Comparison of ENCODE assay signal across 13 cellular contexts in the genomic region with DNA sequence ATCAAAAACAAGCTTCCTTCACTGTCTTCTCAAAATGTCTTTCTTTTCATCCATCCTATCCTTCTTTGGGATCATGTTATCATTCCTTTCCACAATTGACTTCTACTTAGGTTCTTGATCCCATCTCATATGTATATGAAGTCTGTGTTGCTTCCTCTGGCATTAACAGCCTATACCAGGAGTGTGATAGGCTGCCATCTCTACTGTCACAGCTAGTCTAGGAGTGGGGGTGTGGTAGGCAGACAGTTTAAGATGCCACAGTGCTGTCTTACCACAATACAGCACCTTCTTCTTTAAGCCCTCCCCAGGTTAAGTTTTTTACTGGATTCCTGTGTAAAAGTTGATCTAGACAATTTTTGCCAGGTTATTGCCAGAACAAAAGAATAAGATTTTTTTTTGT. TPM values are rescaled to one million over a fixed set of nuclear protein-coding genes. Genes with fewer than 3 reads are reported as not detected.
"Had no signal": no experiment of that assay in that cellular context is flagged by ENCODE, and none has a peak within 500 bp of the region (broad histone marks: within the 10 kb centered on the region; RNA-seq: fewer than 3 reads in every experiment).

No MANE protein-coding gene starts in this region.

- H3K36me3 ChIP-seq: adrenal gland, left ventricle myocardium inferior had no signal

- H3K27me3 ChIP-seq: adrenal gland had no signal

- H3K27ac ChIP-seq: left ventricle myocardium inferior, parathyroid adenoma had no signal

- DNase-seq: activated CD4-positive, alpha-beta T cell treated with anti-CD3 and anti-CD28 coated beads for 1 hour; activated CD4-positive, alpha-beta T cell treated with anti-CD3 and anti-CD28 coated beads, Interleukin-2, amount 50 U/mL, for 48 hours; adrenal gland; kidney; left ventricle myocardium inferior; nephron progenitor cell; T-cell; T1000 had no signal

- H3K27ac Mint-ChIP-seq: activated naive CD4-positive, alpha-beta T cell treated with anti-CD3 and anti-CD28 coated beads, Interleukin-2, amount 50 U/mL, for 24 hours; activated T-helper 2 cell treated with anti-CD3 and anti-CD28 coated beads, Interferon-gamma antibody, Interleukin-2, Interleukin-4, amounts not matched to agents 10 μg/mL and 5 μg/mL and 100 μg/mL, durations not matched to agents 14 hours and 24 hours and 36 hours; stimulated activated effector memory CD8-positive, alpha-beta T cell treated with anti-CD3 and anti-CD28 coated beads, Interleukin-12 subunit alpha, Interleukin-12 subunit beta, amount 100 ng/mL, for 72 hours; T-cell had no signal

- H3K4me3 ChIP-seq: adrenal gland, left ventricle myocardium inferior had no signal

- H3K9me3 ChIP-seq: adrenal gland, left ventricle myocardium inferior had no signal

- H3K9ac ChIP-seq: parathyroid adenoma had no signal

- ATAC-seq: esophagus mucosa; stimulated activated effector memory CD8-positive, alpha-beta T cell treated with anti-CD3 and anti-CD28 coated beads, Interleukin-12 subunit alpha, Interleukin-12 subunit beta, amount 100 ng/mL, for 72 hours; T-cell had no signal

- H3K9me3 Mint-ChIP-seq: activated naive CD4-positive, alpha-beta T cell treated with anti-CD3 and anti-CD28 coated beads, Interleukin-2, amount 50 U/mL, for 24 hours; activated T-helper 2 cell treated with anti-CD3 and anti-CD28 coated beads, Interferon-gamma antibody, Interleukin-2, Interleukin-4, amounts not matched to agents 10 μg/mL and 5 μg/mL and 100 μg/mL, durations not matched to agents 14 hours and 24 hours and 36 hours; nephron progenitor cell; stimulated activated effector memory CD8-positive, alpha-beta T cell treated with anti-CD3 and anti-CD28 coated beads, Interleukin-12 subunit alpha, Interleukin-12 subunit beta, amount 100 ng/mL, for 72 hours; T-cell had no signal

- H3K4me3 Mint-ChIP-seq: activated naive CD4-positive, alpha-beta T cell treated with anti-CD3 and anti-CD28 coated beads, Interleukin-2, amount 50 U/mL, for 24 hours; nephron progenitor cell; stimulated activated effector memory CD8-positive, alpha-beta T cell treated with anti-CD3 and anti-CD28 coated beads, Interleukin-12 subunit alpha, Interleukin-12 subunit beta, amount 100 ng/mL, for 72 hours; T-cell had no signal

- H3K4me1 Mint-ChIP-seq: stimulated activated effector memory CD8-positive, alpha-beta T cell treated with anti-CD3 and anti-CD28 coated beads, Interleukin-12 subunit alpha, Interleukin-12 subunit beta, amount 100 ng/mL, for 72 hours had no signal

- H3K27me3 Mint-ChIP-seq: activated naive CD4-positive, alpha-beta T cell treated with anti-CD3 and anti-CD28 coated beads, Interleukin-2, amount 50 U/mL, for 24 hours; T-cell had no signal

RNA-seq across cellular contexts. Expression of gene HTR2B, which starts 3.7 kb away (rescaled TPM):
- total RNA-seq: activated T-helper 2 cell treated with anti-CD3 and anti-CD28 coated beads, Interferon-gamma antibody, Interleukin-2, Interleukin-4, amounts not matched to agents 10 μg/mL and 5 μg/mL and 100 μg/mL, durations not matched to agents 14 hours and 24 hours and 36 hours; esophagus mucosa had no signal
